11 cellular contexts compared by ENCODE assay signal in the genomic region with DNA sequence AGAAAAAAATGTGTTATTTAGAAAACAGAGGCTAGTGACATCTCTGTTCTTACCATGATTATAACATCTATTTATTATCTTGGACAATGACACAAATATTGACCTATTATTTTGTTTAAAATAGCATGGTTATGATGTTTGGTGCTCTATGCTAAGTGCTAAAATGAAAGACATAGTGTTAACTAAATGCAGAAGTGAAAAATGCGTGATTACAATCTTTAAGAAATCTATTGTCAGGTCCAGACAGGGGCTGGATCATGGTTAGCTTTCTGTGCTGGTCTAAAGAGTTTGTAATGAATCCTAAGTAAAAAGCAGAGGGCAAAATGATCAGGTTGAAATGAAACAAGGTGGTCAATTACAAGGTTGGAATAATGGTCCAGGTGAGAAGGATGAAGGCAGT. TPM values are rescaled to one million over a fixed set of nuclear protein-coding genes. Genes with fewer than 3 reads are reported as not detected.
"Had no signal": no experiment of that assay in that cellular context is flagged by ENCODE, and none has a peak within 500 bp of the region (broad histone marks: within the 10 kb centered on the region; RNA-seq: fewer than 3 reads in every experiment).

No MANE protein-coding gene starts in this region.

- DNase-seq: IMR-90, KBM-7, KG1 had no signal

- H3K4me2 ChIP-seq: KMS-11 had no signal

- H3K4me3 ChIP-seq: K562 had no signal

- ATAC-seq: HepG2, K562 had no signal

- H3K27ac ChIP-seq: HL-60, KMS-11 had no signal

- H3K9ac ChIP-seq: KMS-11 had no signal

- FAIRE-seq: HepG2, HTR-8/SVneo, K562 had no signal

RNA-seq across cellular contexts. Expression of gene KRT28, which starts 0.6 kb away (rescaled TPM):
- total RNA-seq: HepG2, HT-29, HT1080, IMR-90, K562 had no signal
- polyA plus RNA-seq: HepG2, IgD-negative memory B cell, IMR-90, K562 had no signal

RNA-seq across cellular contexts. Expression of gene KRT27, which starts 18.0 kb away (rescaled TPM):
- total RNA-seq: HepG2, HT-29, HT1080, IMR-90, K562 had no signal
- polyA plus RNA-seq: HepG2, IgD-negative memory B cell, IMR-90 had no signal

RNA-seq across cellular contexts. Expression of gene KRT26, which starts 28.4 kb away (rescaled TPM):
- total RNA-seq: HepG2, HT-29, HT1080, IMR-90, K562 had no signal
- polyA plus RNA-seq: HepG2, IgD-negative memory B cell, IMR-90, K562 had no signal

RNA-seq across cellular contexts. Expression of gene KRT25, which starts 45.2 kb away (rescaled TPM):
- total RNA-seq: HepG2, HT-29, HT1080, IMR-90, K562 had no signal
- polyA plus RNA-seq: HepG2, IgD-negative memory B cell, IMR-90, K562 had no signal
